In genomic region chr16:89200850-89201466, GRCh38 we compare ENCODE assay signal across 1 cellular context.
TF ChIP-seq lines count a peak whose summit lies in the region.

No MANE protein-coding gene starts in this region.

TF ChIP-seq in HepG2, 621 proteins besides CTCF, POLR2A, EP300 and RAD21 (continued from another document):
- TF ChIP-seq, protein P1, sequence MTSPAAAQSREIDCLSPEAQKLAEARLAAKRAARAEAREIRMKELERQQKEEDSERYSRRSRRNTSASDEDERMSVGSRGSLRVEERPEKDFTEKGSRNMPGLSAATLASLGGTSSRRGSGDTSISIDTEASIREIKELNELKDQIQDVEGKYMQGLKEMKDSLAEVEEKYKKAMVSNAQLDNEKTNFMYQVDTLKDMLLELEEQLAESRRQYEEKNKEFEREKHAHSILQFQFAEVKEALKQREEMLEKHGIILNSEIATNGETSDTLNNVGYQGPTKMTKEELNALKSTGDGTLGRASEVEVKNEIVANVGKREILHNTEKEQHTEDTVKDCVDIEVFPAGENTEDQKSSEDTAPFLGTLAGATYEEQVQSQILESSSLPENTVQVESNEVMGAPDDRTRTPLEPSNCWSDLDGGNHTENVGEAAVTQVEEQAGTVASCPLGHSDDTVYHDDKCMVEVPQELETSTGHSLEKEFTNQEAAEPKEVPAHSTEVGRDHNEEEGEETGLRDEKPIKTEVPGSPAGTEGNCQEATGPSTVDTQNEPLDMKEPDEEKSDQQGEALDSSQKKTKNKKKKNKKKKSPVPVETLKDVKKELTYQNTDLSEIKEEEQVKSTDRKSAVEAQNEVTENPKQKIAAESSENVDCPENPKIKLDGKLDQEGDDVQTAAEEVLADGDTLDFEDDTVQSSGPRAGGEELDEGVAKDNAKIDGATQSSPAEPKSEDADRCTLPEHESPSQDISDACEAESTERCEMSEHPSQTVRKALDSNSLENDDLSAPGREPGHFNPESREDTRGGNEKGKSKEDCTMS (CRISPR knock-in tag; conservative IDR thresholded peaks at IDR 0.05) = no peak
- TF ChIP-seq ZNF580 (CRISPR knock-in tag; IDR thresholded peaks at IDR 0.05; ENCODE audit: borderline replicate concordance, low read depth) = no peak
- TF ChIP-seq, protein P2, sequence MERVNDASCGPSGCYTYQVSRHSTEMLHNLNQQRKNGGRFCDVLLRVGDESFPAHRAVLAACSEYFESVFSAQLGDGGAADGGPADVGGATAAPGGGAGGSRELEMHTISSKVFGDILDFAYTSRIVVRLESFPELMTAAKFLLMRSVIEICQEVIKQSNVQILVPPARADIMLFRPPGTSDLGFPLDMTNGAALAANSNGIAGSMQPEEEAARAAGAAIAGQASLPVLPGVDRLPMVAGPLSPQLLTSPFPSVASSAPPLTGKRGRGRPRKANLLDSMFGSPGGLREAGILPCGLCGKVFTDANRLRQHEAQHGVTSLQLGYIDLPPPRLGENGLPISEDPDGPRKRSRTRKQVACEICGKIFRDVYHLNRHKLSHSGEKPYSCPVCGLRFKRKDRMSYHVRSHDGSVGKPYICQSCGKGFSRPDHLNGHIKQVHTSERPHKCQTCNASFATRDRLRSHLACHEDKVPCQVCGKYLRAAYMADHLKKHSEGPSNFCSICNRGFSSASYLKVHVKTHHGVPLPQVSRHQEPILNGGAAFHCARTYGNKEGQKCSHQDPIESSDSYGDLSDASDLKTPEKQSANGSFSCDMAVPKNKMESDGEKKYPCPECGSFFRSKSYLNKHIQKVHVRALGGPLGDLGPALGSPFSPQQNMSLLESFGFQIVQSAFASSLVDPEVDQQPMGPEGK (CRISPR knock-in tag; IDR thresholded peaks at IDR 0.05) = no peak
- TF ChIP-seq NPAS2 (CRISPR knock-in tag; IDR thresholded peaks at IDR 0.05; ENCODE audit: borderline replicate concordance) = no peak
- TF ChIP-seq SOX6 (IDR thresholded peaks at IDR 0.05) = no peak
- TF ChIP-seq SOX6 (CRISPR knock-in tag; IDR thresholded peaks at IDR 0.05) = no peak
- no peak for TF ChIP-seq HMGXB3 (CRISPR knock-in tag; IDR thresholded peaks at IDR 0.05; ENCODE audit: borderline replicate concordance)
- TF ChIP-seq ZBTB3 (CRISPR knock-in tag; IDR thresholded peaks at IDR 0.05; ENCODE audit: borderline replicate concordance, low read depth) = 0 out of 2 replicates have a peak, but pooled peaks have one; percentile 9
- TF ChIP-seq ZNF143 (CRISPR knock-in tag; IDR thresholded peaks at IDR 0.05) = no peak
- TF ChIP-seq ZNF205 (CRISPR knock-in tag; IDR thresholded peaks at IDR 0.05) = 0 out of 2 replicates have a peak, but pooled peaks have one; percentile 12
- TF ChIP-seq DDIT3 (CRISPR knock-in tag; IDR thresholded peaks at IDR 0.05) = no peak
- TF ChIP-seq ZNF343 (CRISPR knock-in tag; IDR thresholded peaks at IDR 0.05) = no peak
- no peak for TF ChIP-seq ZNF17 (CRISPR knock-in tag; IDR thresholded peaks at IDR 0.05)
- no peak for TF ChIP-seq ZNF3 (CRISPR knock-in tag; IDR thresholded peaks at IDR 0.05)
- TF ChIP-seq, protein P3, sequence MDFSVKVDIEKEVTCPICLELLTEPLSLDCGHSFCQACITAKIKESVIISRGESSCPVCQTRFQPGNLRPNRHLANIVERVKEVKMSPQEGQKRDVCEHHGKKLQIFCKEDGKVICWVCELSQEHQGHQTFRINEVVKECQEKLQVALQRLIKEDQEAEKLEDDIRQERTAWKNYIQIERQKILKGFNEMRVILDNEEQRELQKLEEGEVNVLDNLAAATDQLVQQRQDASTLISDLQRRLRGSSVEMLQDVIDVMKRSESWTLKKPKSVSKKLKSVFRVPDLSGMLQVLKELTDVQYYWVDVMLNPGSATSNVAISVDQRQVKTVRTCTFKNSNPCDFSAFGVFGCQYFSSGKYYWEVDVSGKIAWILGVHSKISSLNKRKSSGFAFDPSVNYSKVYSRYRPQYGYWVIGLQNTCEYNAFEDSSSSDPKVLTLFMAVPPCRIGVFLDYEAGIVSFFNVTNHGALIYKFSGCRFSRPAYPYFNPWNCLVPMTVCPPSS (IDR thresholded peaks at IDR 0.05) = no peak
- TF ChIP-seq ZNF552 (CRISPR knock-in tag; IDR thresholded peaks at IDR 0.05; ENCODE audit: borderline replicate concordance) = 0 out of 2 replicates have a peak, but pooled peaks have one; percentile 21
- no peak for TF ChIP-seq ZNF329 (CRISPR knock-in tag; IDR thresholded peaks at IDR 0.05; ENCODE audit: low read depth)
- no peak for TF ChIP-seq ZNF780A (CRISPR knock-in tag; IDR thresholded peaks at IDR 0.05)
- TF ChIP-seq, protein P4, sequence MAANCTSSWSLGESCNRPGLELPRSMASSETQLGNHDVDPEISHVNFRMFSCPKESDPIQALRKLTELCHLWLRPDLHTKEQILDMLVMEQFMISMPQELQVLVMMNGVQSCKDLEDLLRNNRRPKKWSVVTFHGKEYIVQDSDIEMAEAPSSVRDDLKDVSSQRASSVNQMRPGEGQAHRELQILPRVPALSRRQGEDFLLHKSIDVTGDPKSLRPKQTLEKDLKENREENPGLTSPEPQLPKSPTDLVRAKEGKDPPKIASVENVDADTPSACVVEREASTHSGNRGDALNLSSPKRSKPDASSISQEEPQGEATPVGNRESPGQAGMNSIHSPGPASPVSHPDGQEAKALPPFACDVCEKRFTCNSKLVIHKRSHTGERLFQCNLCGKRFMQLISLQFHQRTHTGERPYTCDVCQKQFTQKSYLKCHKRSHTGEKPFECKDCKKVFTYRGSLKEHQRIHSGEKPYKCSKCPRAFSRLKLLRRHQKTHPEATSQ (CRISPR knock-in tag; IDR thresholded peaks at IDR 0.05; ENCODE audit: borderline replicate concordance) = 0 out of 2 replicates have a peak, but pooled peaks have one; percentile 16
- TF ChIP-seq RFX3 (CRISPR knock-in tag; IDR thresholded peaks at IDR 0.05) = no peak
- no peak for TF ChIP-seq ZNF792 (CRISPR knock-in tag; IDR thresholded peaks at IDR 0.05)
- no peak for TF ChIP-seq ARID3A (IDR thresholded peaks at IDR 0.05; ENCODE audit: low read depth, low read length)
- TF ChIP-seq KLF11 (CRISPR knock-in tag; IDR thresholded peaks at IDR 0.05) = no peak
- no peak for TF ChIP-seq HIVEP1 (CRISPR knock-in tag; IDR thresholded peaks at IDR 0.05)
- TF ChIP-seq ETS1 (CRISPR knock-in tag; IDR thresholded peaks at IDR 0.05) = no peak
- TF ChIP-seq REL (CRISPR knock-in tag; conservative IDR thresholded peaks at IDR 0.05) = no peak
- TF ChIP-seq TEAD3 (CRISPR knock-in tag; optimal IDR thresholded peaks at IDR 0.05; ENCODE audit: borderline replicate concordance) = no peak
- no peak for TF ChIP-seq HDAC6 (IDR thresholded peaks at IDR 0.05; ENCODE audit: low read depth, low read length)
- no peak for TF ChIP-seq RELA (CRISPR knock-in tag; IDR thresholded peaks at IDR 0.05)
- 0 out of 2 replicates have a peak, but pooled peaks have one; percentile 7 for TF ChIP-seq PRDM15 (CRISPR knock-in tag; IDR thresholded peaks at IDR 0.05)
- no peak for TF ChIP-seq CCDC6 (CRISPR knock-in tag; IDR thresholded peaks at IDR 0.05)
- TF ChIP-seq ZBTB43 (CRISPR knock-in tag; conservative IDR thresholded peaks at IDR 0.05) = no peak
- TF ChIP-seq ISX (CRISPR knock-in tag; conservative IDR thresholded peaks at IDR 0.05) = no peak
- no peak for TF ChIP-seq ZNF274 (CRISPR knock-in tag; IDR thresholded peaks at IDR 0.05)
- TF ChIP-seq ZNF841 (CRISPR knock-in tag; IDR thresholded peaks at IDR 0.05; ENCODE audit: borderline replicate concordance) = no peak
- TF ChIP-seq ZNF382 (CRISPR knock-in tag; IDR thresholded peaks at IDR 0.05; ENCODE audit: borderline replicate concordance) = no peak
- TF ChIP-seq NR0B2 (CRISPR knock-in tag; IDR thresholded peaks at IDR 0.05) = peak; percentile 16; the same call in 1 of the 2 replicates
- no peak for TF ChIP-seq DR1 (CRISPR knock-in tag; IDR thresholded peaks at IDR 0.05)
- TF ChIP-seq ZNF720 (CRISPR knock-in tag; IDR thresholded peaks at IDR 0.05) = no peak
- TF ChIP-seq ZNF546 (CRISPR knock-in tag; conservative IDR thresholded peaks at IDR 0.05) = no peak; the same call in 1 of the 2 replicates
